28 cellular contexts compared by ENCODE assay signal in the genomic region with DNA sequence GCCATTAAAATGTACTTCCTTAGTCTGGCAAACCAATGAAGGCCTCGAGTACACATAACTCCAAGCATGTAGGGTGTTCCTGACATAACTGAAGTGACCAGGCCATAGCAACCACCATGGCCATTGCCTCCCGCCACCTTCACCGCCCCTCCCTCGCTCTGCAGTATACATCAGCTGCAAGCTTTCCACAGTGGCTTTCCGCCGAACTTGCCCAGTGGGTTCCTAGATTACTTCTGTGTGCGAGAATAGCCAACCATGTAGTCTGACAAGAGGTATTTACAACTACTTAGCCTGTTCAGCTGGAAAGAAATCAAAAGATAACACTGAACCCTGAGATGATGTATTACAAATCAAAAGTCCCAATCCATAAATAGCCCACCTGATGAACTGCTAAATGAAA.
"Had no signal": no experiment of that assay in that cellular context is flagged by ENCODE, and none has a peak within 500 bp of the region (broad histone marks: within the 10 kb centered on the region; RNA-seq: fewer than 3 reads in every experiment).

No MANE protein-coding gene starts in this region.

- FAIRE-seq: urothelium cell line had no signal

- H3K9me3 ChIP-seq: gastroesophageal sphincter, neutrophil, ovary, prostate gland, spleen, tibial nerve had no signal

- H3K27ac Mint-ChIP-seq: activated CD4-positive, alpha-beta memory T cell treated with anti-CD3 and anti-CD28 coated beads, Interleukin-2, amount 10 ng/mL, durations not matched to agents 7 days and 5 days; activated CD4-positive, alpha-beta T cell treated with anti-CD3 and anti-CD28 coated beads, Interleukin-2, amount 10 ng/mL, durations not matched to agents 7 days and 5 days; activated naive CD4-positive, alpha-beta T cell treated with anti-CD3 and anti-CD28 coated beads, Interleukin-2, amount 50 U/mL, for 24 hours; activated naive CD8-positive, alpha-beta T cell treated with anti-CD3 and anti-CD28 coated beads, Interleukin-2, amount 50 U/mL, for 24 hours; activated T-cell treated with anti-CD3 and anti-CD28 coated beads, Interleukin-2, amount 50 U/mL, for 24 hours; natural killer cell; T-helper 17 cell had no signal

- ATAC-seq: activated naive CD8-positive, alpha-beta T cell treated with anti-CD3 and anti-CD28 coated beads, Interleukin-2, amount 50 U/mL, for 24 hours; gastroesophageal sphincter; left lobe of liver; natural killer cell; T-helper 17 cell had no signal

- H3K36me3 Mint-ChIP-seq: activated naive CD4-positive, alpha-beta T cell treated with anti-CD3 and anti-CD28 coated beads, Interleukin-2, amount 50 U/mL, for 24 hours; natural killer cell had no signal

- H3K4me3 Mint-ChIP-seq: activated CD4-positive, alpha-beta memory T cell treated with anti-CD3 and anti-CD28 coated beads, Interleukin-2, amount 10 ng/mL, durations not matched to agents 7 days and 5 days; activated CD4-positive, alpha-beta T cell treated with anti-CD3 and anti-CD28 coated beads, Interleukin-2, amount 10 ng/mL, durations not matched to agents 7 days and 5 days; activated naive CD4-positive, alpha-beta T cell treated with anti-CD3 and anti-CD28 coated beads, Interleukin-2, amount 50 U/mL, for 24 hours; activated naive CD8-positive, alpha-beta T cell treated with anti-CD3 and anti-CD28 coated beads, Interleukin-2, amount 50 U/mL, for 24 hours; activated T-cell treated with anti-CD3 and anti-CD28 coated beads, Interleukin-2, amount 50 U/mL, for 24 hours; natural killer cell; T-helper 17 cell had no signal

- H3K27me3 Mint-ChIP-seq: T-helper 17 cell had no signal

- H3K27me3 ChIP-seq: dorsolateral prefrontal cortex, gastroesophageal sphincter, ovary, spleen, tibial nerve had no signal

- H3K4me1 ChIP-seq: prostate gland had no signal

- H3K36me3 ChIP-seq: gastroesophageal sphincter, neutrophil, ovary, prostate gland, spleen, tibial nerve had no signal

- H3K4me3 ChIP-seq: coronary artery, dorsolateral prefrontal cortex, gastroesophageal sphincter, lung, ovary, prostate gland, spleen, tibial nerve had no signal

- H3K9me3 Mint-ChIP-seq: activated CD4-positive, alpha-beta memory T cell treated with anti-CD3 and anti-CD28 coated beads, Interleukin-2, amount 10 ng/mL, durations not matched to agents 7 days and 5 days; activated CD4-positive, alpha-beta T cell treated with anti-CD3 and anti-CD28 coated beads, Interleukin-2, amount 10 ng/mL, durations not matched to agents 7 days and 5 days; activated naive CD4-positive, alpha-beta T cell treated with anti-CD3 and anti-CD28 coated beads, Interleukin-2, amount 50 U/mL, for 24 hours; activated naive CD8-positive, alpha-beta T cell treated with anti-CD3 and anti-CD28 coated beads, Interleukin-2, amount 50 U/mL, for 24 hours; activated T-cell treated with anti-CD3 and anti-CD28 coated beads, Interleukin-2, amount 50 U/mL, for 24 hours; natural killer cell had no signal

- DNase-seq: activated CD4-positive, alpha-beta memory T cell treated with anti-CD3 and anti-CD28 coated beads, Interleukin-2, amount 10 ng/mL, durations not matched to agents 7 days and 5 days; activated CD4-positive, alpha-beta T cell treated with anti-CD3 and anti-CD28 coated beads for 1 hour; activated CD4-positive, alpha-beta T cell treated with anti-CD3 and anti-CD28 coated beads, Interleukin-2, amount 10 ng/mL, durations not matched to agents 7 days and 5 days; activated CD8-positive, alpha-beta memory T cell treated with anti-CD3 and anti-CD28 coated beads, Interleukin-2, amount 50 U/mL, for 48 hours; activated gamma-delta T cell treated with Interleukin-2 at 50 U/mL for 16 hours; activated naive CD8-positive, alpha-beta T cell treated with anti-CD3 and anti-CD28 coated beads, Interleukin-2, amount 50 U/mL, for 24 hours; activated T-cell treated with anti-CD3 and anti-CD28 coated beads, Interleukin-2, amount 50 U/mL, for 24 hours; amygdala; cerebellar nuclear complex; dorsolateral prefrontal cortex; effector memory CD4-positive, alpha-beta T cell; mesendoderm; natural killer cell; ovary; retina; spleen; stimulated activated naive CD4-positive, alpha-beta T cell; T-helper 17 cell; T1000 had no signal

- H3K27ac ChIP-seq: coronary artery, dorsolateral prefrontal cortex, gastroesophageal sphincter, neutrophil, ovary, prostate gland, spleen, tibial nerve had no signal
